In genomic region chr1:1799716-1800115, GRCh38 we compare ENCODE assay signal across 1 cellular context.
TF ChIP-seq lines count a peak whose summit lies in the region.

No MANE protein-coding gene starts in this region.

TF ChIP-seq in GM12878, 131 proteins besides CTCF, POLR2A, EP300 and RAD21 (continued from another document and continues in another):
- TF ChIP-seq, protein P1, sequence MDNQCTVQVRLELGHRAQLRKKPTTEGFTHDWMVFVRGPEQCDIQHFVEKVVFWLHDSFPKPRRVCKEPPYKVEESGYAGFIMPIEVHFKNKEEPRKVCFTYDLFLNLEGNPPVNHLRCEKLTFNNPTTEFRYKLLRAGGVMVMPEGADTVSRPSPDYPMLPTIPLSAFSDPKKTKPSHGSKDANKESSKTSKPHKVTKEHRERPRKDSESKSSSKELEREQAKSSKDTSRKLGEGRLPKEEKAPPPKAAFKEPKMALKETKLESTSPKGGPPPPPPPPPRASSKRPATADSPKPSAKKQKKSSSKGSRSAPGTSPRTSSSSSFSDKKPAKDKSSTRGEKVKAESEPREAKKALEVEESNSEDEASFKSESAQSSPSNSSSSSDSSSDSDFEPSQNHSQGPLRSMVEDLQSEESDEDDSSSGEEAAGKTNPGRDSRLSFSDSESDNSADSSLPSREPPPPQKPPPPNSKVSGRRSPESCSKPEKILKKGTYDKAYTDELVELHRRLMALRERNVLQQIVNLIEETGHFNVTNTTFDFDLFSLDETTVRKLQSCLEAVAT (IDR thresholded peaks at IDR 0.05) = no peak
- TF ChIP-seq SMAD5 (IDR thresholded peaks at IDR 0.05; ENCODE audit: low read depth) = no peak
- TF ChIP-seq, protein P2, sequence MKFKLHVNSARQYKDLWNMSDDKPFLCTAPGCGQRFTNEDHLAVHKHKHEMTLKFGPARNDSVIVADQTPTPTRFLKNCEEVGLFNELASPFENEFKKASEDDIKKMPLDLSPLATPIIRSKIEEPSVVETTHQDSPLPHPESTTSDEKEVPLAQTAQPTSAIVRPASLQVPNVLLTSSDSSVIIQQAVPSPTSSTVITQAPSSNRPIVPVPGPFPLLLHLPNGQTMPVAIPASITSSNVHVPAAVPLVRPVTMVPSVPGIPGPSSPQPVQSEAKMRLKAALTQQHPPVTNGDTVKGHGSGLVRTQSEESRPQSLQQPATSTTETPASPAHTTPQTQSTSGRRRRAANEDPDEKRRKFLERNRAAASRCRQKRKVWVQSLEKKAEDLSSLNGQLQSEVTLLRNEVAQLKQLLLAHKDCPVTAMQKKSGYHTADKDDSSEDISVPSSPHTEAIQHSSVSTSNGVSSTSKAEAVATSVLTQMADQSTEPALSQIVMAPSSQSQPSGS (IDR thresholded peaks at IDR 0.05; ENCODE audit: low read length) = no peak
- no peak for TF ChIP-seq WRNIP1 (IDR thresholded peaks at IDR 0.05; ENCODE audit: borderline replicate concordance, low read depth, low read length)
- TF ChIP-seq SRF (IDR thresholded peaks at IDR 0.05; ENCODE audit: low read depth in 2 of 2, low read length in 2 of 2) = no peak
- no peak for TF ChIP-seq ZNF384 (IDR thresholded peaks at IDR 0.05; ENCODE audit: borderline replicate concordance, low read depth, low read length)
- TF ChIP-seq MXI1 (IDR thresholded peaks at IDR 0.05; ENCODE audit: low read depth, low read length) = peak; percentile 81; the same call in 1 of the 2 replicates
- no peak for TF ChIP-seq NR2C1 (IDR thresholded peaks at IDR 0.05)
- no peak for TF ChIP-seq JUND (IDR thresholded peaks at IDR 0.05; ENCODE audit: low read depth, low read length)
- TF ChIP-seq, protein P3, sequence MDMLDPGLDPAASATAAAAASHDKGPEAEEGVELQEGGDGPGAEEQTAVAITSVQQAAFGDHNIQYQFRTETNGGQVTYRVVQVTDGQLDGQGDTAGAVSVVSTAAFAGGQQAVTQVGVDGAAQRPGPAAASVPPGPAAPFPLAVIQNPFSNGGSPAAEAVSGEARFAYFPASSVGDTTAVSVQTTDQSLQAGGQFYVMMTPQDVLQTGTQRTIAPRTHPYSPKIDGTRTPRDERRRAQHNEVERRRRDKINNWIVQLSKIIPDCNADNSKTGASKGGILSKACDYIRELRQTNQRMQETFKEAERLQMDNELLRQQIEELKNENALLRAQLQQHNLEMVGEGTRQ (IDR thresholded peaks at IDR 0.05; ENCODE audit: borderline replicate concordance, low read depth, low read length) = no peak
- TF ChIP-seq TBL1XR1 (IDR thresholded peaks at IDR 0.05; ENCODE audit: low read depth, low read length) = peak; percentile 75; the same call in 1 of the 2 replicates
- TF ChIP-seq, protein P4, sequence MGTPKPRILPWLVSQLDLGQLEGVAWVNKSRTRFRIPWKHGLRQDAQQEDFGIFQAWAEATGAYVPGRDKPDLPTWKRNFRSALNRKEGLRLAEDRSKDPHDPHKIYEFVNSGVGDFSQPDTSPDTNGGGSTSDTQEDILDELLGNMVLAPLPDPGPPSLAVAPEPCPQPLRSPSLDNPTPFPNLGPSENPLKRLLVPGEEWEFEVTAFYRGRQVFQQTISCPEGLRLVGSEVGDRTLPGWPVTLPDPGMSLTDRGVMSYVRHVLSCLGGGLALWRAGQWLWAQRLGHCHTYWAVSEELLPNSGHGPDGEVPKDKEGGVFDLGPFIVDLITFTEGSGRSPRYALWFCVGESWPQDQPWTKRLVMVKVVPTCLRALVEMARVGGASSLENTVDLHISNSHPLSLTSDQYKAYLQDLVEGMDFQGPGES (IDR thresholded peaks at IDR 0.05) = no peak
- no peak; the same call in 1 of the 2 replicates for TF ChIP-seq EED (IDR thresholded peaks at IDR 0.05; ENCODE audit: low read depth)
- no peak for TF ChIP-seq PRDM15 (CRISPR knock-in tag; IDR thresholded peaks at IDR 0.05)
- TF ChIP-seq SKIL (IDR thresholded peaks at IDR 0.05; ENCODE audit: low read depth, poor library complexity, severe bottlenecking) = peak; percentile 81
- TF ChIP-seq ZBTB4 (CRISPR knock-in tag; IDR thresholded peaks at IDR 0.05) = no peak
- TF ChIP-seq DPF2 (IDR thresholded peaks at IDR 0.05) = peak; percentile 20; the same call in 1 of the 2 replicates
- no peak for TF ChIP-seq CHD1 (IDR thresholded peaks at IDR 0.05; ENCODE audit: low read depth, low read length)
- no peak for TF ChIP-seq ZBED1 (IDR thresholded peaks at IDR 0.05; ENCODE audit: borderline replicate concordance)
- no peak for TF ChIP-seq SREBF1 (IDR thresholded peaks at IDR 0.05; ENCODE audit: low read length)
- no peak for TF ChIP-seq ATF3 (IDR thresholded peaks at IDR 0.05; ENCODE audit: borderline replicate concordance, extremely low read depth, low read depth, low read length)
- no peak for TF ChIP-seq RELA (IDR thresholded peaks at IDR 0.05; ENCODE audit: borderline replicate concordance, partially characterized antibody)
- TF ChIP-seq HDAC2 (IDR thresholded peaks at IDR 0.05) = no peak
- TF ChIP-seq, protein P5, sequence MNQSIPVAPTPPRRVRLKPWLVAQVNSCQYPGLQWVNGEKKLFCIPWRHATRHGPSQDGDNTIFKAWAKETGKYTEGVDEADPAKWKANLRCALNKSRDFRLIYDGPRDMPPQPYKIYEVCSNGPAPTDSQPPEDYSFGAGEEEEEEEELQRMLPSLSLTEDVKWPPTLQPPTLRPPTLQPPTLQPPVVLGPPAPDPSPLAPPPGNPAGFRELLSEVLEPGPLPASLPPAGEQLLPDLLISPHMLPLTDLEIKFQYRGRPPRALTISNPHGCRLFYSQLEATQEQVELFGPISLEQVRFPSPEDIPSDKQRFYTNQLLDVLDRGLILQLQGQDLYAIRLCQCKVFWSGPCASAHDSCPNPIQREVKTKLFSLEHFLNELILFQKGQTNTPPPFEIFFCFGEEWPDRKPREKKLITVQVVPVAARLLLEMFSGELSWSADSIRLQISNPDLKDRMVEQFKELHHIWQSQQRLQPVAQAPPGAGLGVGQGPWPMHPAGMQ (IDR thresholded peaks at IDR 0.05; ENCODE audit: borderline replicate concordance) = no peak
- no peak for TF ChIP-seq KLF5 (IDR thresholded peaks at IDR 0.05; ENCODE audit: partially characterized antibody)
- TF ChIP-seq SIX5 (IDR thresholded peaks at IDR 0.05; ENCODE audit: low read depth, low read length, severe bottlenecking) = no peak
- TF ChIP-seq USF1 (IDR thresholded peaks at IDR 0.05; ENCODE audit: borderline replicate concordance, extremely low read length, insufficient read depth, low read depth, low read length) = no peak
- 0 out of 2 replicates have a peak, but pooled peaks have one; percentile 31 for TF ChIP-seq YY1 (IDR thresholded peaks at IDR 0.05; ENCODE audit: low read depth, low read length)
- TF ChIP-seq CBFB (IDR thresholded peaks at IDR 0.05; ENCODE audit: low read depth) = peak; percentile 89
- TF ChIP-seq, protein P6, sequence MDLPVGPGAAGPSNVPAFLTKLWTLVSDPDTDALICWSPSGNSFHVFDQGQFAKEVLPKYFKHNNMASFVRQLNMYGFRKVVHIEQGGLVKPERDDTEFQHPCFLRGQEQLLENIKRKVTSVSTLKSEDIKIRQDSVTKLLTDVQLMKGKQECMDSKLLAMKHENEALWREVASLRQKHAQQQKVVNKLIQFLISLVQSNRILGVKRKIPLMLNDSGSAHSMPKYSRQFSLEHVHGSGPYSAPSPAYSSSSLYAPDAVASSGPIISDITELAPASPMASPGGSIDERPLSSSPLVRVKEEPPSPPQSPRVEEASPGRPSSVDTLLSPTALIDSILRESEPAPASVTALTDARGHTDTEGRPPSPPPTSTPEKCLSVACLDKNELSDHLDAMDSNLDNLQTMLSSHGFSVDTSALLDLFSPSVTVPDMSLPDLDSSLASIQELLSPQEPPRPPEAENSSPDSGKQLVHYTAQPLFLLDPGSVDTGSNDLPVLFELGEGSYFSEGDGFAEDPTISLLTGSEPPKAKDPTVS (IDR thresholded peaks at IDR 0.05; ENCODE audit: low read depth, low read length) = no peak
- no peak for TF ChIP-seq PAX8 (IDR thresholded peaks at IDR 0.05)
- no peak for TF ChIP-seq ASH2L (IDR thresholded peaks at IDR 0.05; ENCODE audit: borderline replicate concordance, low read depth)
- 0 out of 2 replicates have a peak, but pooled peaks have one; percentile 58 for TF ChIP-seq RCOR1 (conservative IDR thresholded peaks at IDR 0.05; ENCODE audit: low read depth, low read length)
- TF ChIP-seq FOXK2 (IDR thresholded peaks at IDR 0.05) = no peak
- TF ChIP-seq ETV6 (conservative IDR thresholded peaks at IDR 0.05 in 1 of 2, IDR thresholded peaks at IDR 0.05 in 1 of 2; ENCODE audit: borderline replicate concordance in 1 of 2, low read depth in 1 of 2) = no peak
